In the genomic region with DNA sequence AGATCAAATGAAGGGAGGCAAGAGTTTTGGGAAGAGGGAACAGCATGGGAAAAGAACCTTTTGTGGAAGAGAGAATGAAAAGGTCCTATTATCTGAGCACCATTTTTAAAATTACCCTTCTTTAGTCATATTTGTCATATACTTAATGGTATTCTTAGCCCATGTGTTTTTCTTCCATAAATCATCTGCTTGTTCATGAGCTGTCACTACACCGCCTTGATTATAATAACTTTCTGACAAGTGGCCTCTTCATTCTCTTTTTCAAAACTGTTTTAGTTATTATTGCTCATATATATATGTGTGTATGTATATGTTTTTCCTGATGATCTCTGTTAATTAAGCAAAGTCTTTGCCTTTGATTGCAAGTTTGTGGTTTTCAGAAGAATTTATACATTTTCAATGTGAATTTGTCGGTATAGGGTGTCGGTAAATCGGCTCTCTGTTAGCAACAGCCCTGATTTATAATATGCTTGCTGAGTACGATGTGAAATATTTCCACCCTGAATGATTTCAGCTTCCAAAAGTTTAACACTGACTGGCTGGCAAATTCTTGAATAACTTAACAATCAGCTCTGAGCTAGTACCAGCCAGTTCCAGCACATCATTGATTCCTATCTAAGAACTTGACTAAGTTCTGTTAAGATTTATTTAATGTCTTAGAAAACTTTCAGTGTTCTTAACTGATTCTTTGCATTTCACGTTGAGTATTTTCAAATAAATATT, we compare ENCODE assay signal across 33 cellular contexts. TPM values are rescaled to one million over a fixed set of nuclear protein-coding genes. Genes with fewer than 3 reads are reported as not detected.
"Had no signal": no experiment of that assay in that cellular context is flagged by ENCODE, and none has a peak within 500 bp of the region (broad histone marks: within the 10 kb centered on the region; RNA-seq: fewer than 3 reads in every experiment).

No MANE protein-coding gene starts in this region.

- H3K27ac Mint-ChIP-seq: activated CD8-positive, alpha-beta T cell treated with anti-CD3 and anti-CD28 coated beads for 36 hours; activated naive CD4-positive, alpha-beta T cell treated with anti-CD3 and anti-CD28 coated beads, Interleukin-2, amount 50 U/mL, for 24 hours; activated naive CD8-positive, alpha-beta T cell treated with anti-CD3 and anti-CD28 coated beads, Interleukin-2, amount 10 ng/mL, durations not matched to agents 7 days and 5 days; activated T-cell treated with anti-CD3 and anti-CD28 coated beads, Interleukin-2, amount 50 U/mL, for 24 hours; activated T-helper 2 cell treated with anti-CD3 and anti-CD28 coated beads, Interferon-gamma antibody, Interleukin-2, Interleukin-4, amounts not matched to agents 10 μg/mL and 5 μg/mL and 100 μg/mL, durations not matched to agents 14 hours and 24 hours and 36 hours had no signal

- H3K27me3 ChIP-seq: brain microvascular endothelial cell, colonic mucosa, MG63 had no signal

- H3K9me3 ChIP-seq: colonic mucosa, MG63 had no signal

- H3K4me1 ChIP-seq: colonic mucosa had no signal

- ATAC-seq: activated CD8-positive, alpha-beta T cell treated with anti-CD3 and anti-CD28 coated beads for 36 hours; Right ventricle myocardium inferior had no signal

- DNase-seq: activated CD4-positive, alpha-beta T cell treated with anti-CD3 and anti-CD28 coated beads for 1 hour; activated CD4-positive, alpha-beta T cell treated with anti-CD3 and anti-CD28 coated beads for 48 hours; activated CD4-positive, CD25-positive, alpha-beta regulatory T cell; activated CD8-positive, alpha-beta T cell treated with anti-CD3 and anti-CD28 coated beads for 36 hours; activated gamma-delta T cell; activated naive CD4-positive, alpha-beta T cell treated with Interleukin-2 at 50 U/mL for 16 hours; activated naive CD8-positive, alpha-beta T cell treated with anti-CD3 and anti-CD28 coated beads, Interleukin-2, amount 10 ng/mL, durations not matched to agents 7 days and 5 days; activated T-cell treated with anti-CD3 and anti-CD28 coated beads, Interleukin-2, amount 50 U/mL, for 24 hours; brain microvascular endothelial cell; central memory CD4-positive, alpha-beta T cell; colonic mucosa; Karpas-422; MG63; NCI-H1048; NCI-H1105 treated with DMSO at 0.1 percent for 48 hours; NCI-H1436; NCI-H1694; NCI-H1930; NCI-H510A; NCI-H526; NCI-H748 treated with DMSO at 0.1 percent for 48 hours; NK-92 treated with Interleukin-12 subunit alpha and Interleukin-12 subunit beta, amount 100 ng/mL, for 24 hours; PC-9; SIG-M5; SW 1271; T-helper 1 cell; T-helper 2 cell; T1000; WERI-Rb-1 had no signal

- H3K4me3 ChIP-seq: colonic mucosa, MG63, PC-9 had no signal

- H3K4me3 Mint-ChIP-seq: activated CD8-positive, alpha-beta T cell treated with anti-CD3 and anti-CD28 coated beads for 36 hours; activated naive CD4-positive, alpha-beta T cell treated with anti-CD3 and anti-CD28 coated beads, Interleukin-2, amount 50 U/mL, for 24 hours; activated naive CD8-positive, alpha-beta T cell treated with anti-CD3 and anti-CD28 coated beads, Interleukin-2, amount 10 ng/mL, durations not matched to agents 7 days and 5 days; activated T-cell treated with anti-CD3 and anti-CD28 coated beads, Interleukin-2, amount 50 U/mL, for 24 hours had no signal

- H3K36me3 ChIP-seq: brain microvascular endothelial cell, colonic mucosa, MG63, WERI-Rb-1 had no signal

- H3K4me2 ChIP-seq: PC-9 had no signal

- H3K27ac ChIP-seq: brain microvascular endothelial cell, colonic mucosa, PC-9, RWPE1, WERI-Rb-1 had no signal

- H3K27me3 Mint-ChIP-seq: activated CD8-positive, alpha-beta T cell treated with anti-CD3 and anti-CD28 coated beads for 36 hours; activated naive CD4-positive, alpha-beta T cell treated with anti-CD3 and anti-CD28 coated beads, Interleukin-2, amount 50 U/mL, for 24 hours had no signal

- H2AFZ ChIP-seq: PC-9 had no signal

- H3K9me3 Mint-ChIP-seq: activated CD8-positive, alpha-beta T cell treated with anti-CD3 and anti-CD28 coated beads for 36 hours; activated naive CD4-positive, alpha-beta T cell treated with anti-CD3 and anti-CD28 coated beads, Interleukin-2, amount 50 U/mL, for 24 hours; activated naive CD8-positive, alpha-beta T cell treated with anti-CD3 and anti-CD28 coated beads, Interleukin-2, amount 10 ng/mL, durations not matched to agents 7 days and 5 days; activated T-cell treated with anti-CD3 and anti-CD28 coated beads, Interleukin-2, amount 50 U/mL, for 24 hours; activated T-helper 2 cell treated with anti-CD3 and anti-CD28 coated beads, Interferon-gamma antibody, Interleukin-2, Interleukin-4, amounts not matched to agents 10 μg/mL and 5 μg/mL and 100 μg/mL, durations not matched to agents 14 hours and 24 hours and 36 hours had no signal

- H3K36me3 Mint-ChIP-seq: activated naive CD4-positive, alpha-beta T cell treated with anti-CD3 and anti-CD28 coated beads, Interleukin-2, amount 50 U/mL, for 24 hours; activated naive CD8-positive, alpha-beta T cell treated with anti-CD3 and anti-CD28 coated beads, Interleukin-2, amount 10 ng/mL, durations not matched to agents 7 days and 5 days had no signal

RNA-seq across cellular contexts. Expression of gene GUCY2C, which starts 49.2 kb away (rescaled TPM):
- total RNA-seq: activated CD8-positive, alpha-beta T cell treated with anti-CD3 and anti-CD28 coated beads for 36 hours; activated naive CD8-positive, alpha-beta T cell treated with anti-CD3 and anti-CD28 coated beads, Interleukin-2, amount 10 ng/mL, durations not matched to agents 7 days and 5 days; activated T-helper 2 cell treated with anti-CD3 and anti-CD28 coated beads, Interferon-gamma antibody, Interleukin-2, Interleukin-4, amounts not matched to agents 10 μg/mL and 5 μg/mL and 100 μg/mL, durations not matched to agents 14 hours and 24 hours and 36 hours; PC-9; Right ventricle myocardium inferior had no signal
